ENCODE assay signal across 4 cellular contexts in genomic region chr18:40016405-40016804, GRCh38.
TF ChIP-seq lines count a peak whose summit lies in the region.

No MANE protein-coding gene starts in this region.

TF ChIP-seq in HepG2, 621 proteins besides CTCF, POLR2A, EP300 and RAD21:
- TF ChIP-seq SP4 (CRISPR knock-in tag; IDR thresholded peaks at IDR 0.05) (no peak), MAFF (IDR thresholded peaks at IDR 0.05; ENCODE audit: low read depth, low read length) (peak; percentile 71; the same call in 1 of the 2 replicates), MAFK (conservative IDR thresholded peaks at IDR 0.05 in 1 of 2, IDR thresholded peaks at IDR 0.05 in 1 of 2; ENCODE audit: low read length in 2 of 2) (peak in 1 of 2 experiments; percentile 85; a peak in 3 of 4 replicates)

TF ChIP-seq in A549, 52 proteins besides CTCF, POLR2A, EP300 and RAD21:
- peak; percentile 33 for TF ChIP-seq MAFK (IDR thresholded peaks at IDR 0.05; ENCODE audit: partially characterized antibody)
- TF ChIP-seq EHMT2 (IDR thresholded peaks at IDR 0.05; ENCODE audit: low read depth) = no peak

TF ChIP-seq in IMR-90, 13 proteins besides CTCF, POLR2A, EP300 and RAD21:
- no peak for TF ChIP-seq RCOR1 (IDR thresholded peaks at IDR 0.05; ENCODE audit: insufficient replicate concordance, low read length)
- no peak for TF ChIP-seq NFE2L2 (IDR thresholded peaks at IDR 0.05; ENCODE audit: low read depth, low read length)
- no peak for TF ChIP-seq CEBPB (IDR thresholded peaks at IDR 0.05; ENCODE audit: low read depth, low read length)
- TF ChIP-seq MAFK (IDR thresholded peaks at IDR 0.05; ENCODE audit: low read depth, low read length) = peak; percentile 80
TF ChIP-seq in IMR-90: peak in this region for 1.

TF ChIP-seq in K562, 482 proteins besides CTCF, POLR2A, EP300 and RAD21:
- peak; percentile 42; the same call in 1 of the 2 replicates for TF ChIP-seq MAFK (IDR thresholded peaks at IDR 0.05; ENCODE audit: low read length)
- peak; percentile 70; the same call in 1 of the 2 replicates for TF ChIP-seq ZNF316 (IDR thresholded peaks at IDR 0.05)
- no peak for TF ChIP-seq CAMTA2 (CRISPR knock-in tag; conservative IDR thresholded peaks at IDR 0.05)
- TF ChIP-seq MAFF (IDR thresholded peaks at IDR 0.05; ENCODE audit: low read length) = peak; percentile 4; the same call in 1 of the 2 replicates
- TF ChIP-seq MAFG (tag; conservative IDR thresholded peaks at IDR 0.05) = 0 out of 2 replicates have a peak, but pooled peaks have one; percentile 33
